8 cellular contexts compared by ENCODE assay signal in the genomic region with DNA sequence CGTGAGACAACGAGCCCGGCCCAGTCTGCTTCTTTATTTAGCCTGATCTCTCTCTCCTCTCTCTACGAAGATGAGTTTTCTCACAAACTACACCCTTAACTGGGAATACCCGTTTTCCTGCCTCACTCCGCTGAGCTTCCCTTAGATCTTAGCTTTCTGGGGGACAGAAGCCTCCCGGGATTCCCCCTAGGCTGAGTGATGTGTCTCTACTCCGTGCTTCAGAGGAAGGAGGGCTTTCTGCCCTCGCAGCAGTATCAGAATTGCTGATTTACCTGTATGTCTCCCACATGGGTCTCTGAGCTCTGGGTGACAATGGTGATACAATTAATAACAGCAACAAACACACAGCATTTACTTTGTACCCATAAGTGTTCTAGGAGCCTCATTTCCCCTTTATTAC. TPM values are rescaled to one million over a fixed set of nuclear protein-coding genes. Genes with fewer than 3 reads are reported as not detected.
A peak's percentile ranks its signal among the peaks of the same experiment; 100 is the strongest.
DNase-seq lines count a peak whose midpoint lies in the region; ATAC-seq and TF ChIP-seq lines count a peak whose summit lies in the region.

No MANE protein-coding gene starts in this region.

- H3K9me3 Mint-ChIP-seq in CD8-positive, alpha-beta T cell = no peaks in the 10 kb centered on the region
- H3K9me3 Mint-ChIP-seq in H9 = peaks cover 0 to 4% of the 10 kb centered on the region in 2 experiments; a peak in 3 of 5 replicates
- H3K9me3 Mint-ChIP-seq in activated CD4-positive, alpha-beta T cell treated with anti-CD3 and anti-CD28 coated beads, Interleukin-2, amount 10 ng/mL, durations not matched to agents 7 days and 5 days = peaks cover 3% of the 10 kb centered on the region
- H3K9me3 Mint-ChIP-seq in stimulated activated naive CD8-positive, alpha-beta T cell treated with anti-CD3 and anti-CD28 coated beads, Interleukin-15, amount 100 ng/mL, for 72 hours = peaks cover 0 to 3% of the 10 kb centered on the region in 2 donors

- peak overlapping the region; percentile 68 for H3K27ac ChIP-seq in CD8-positive, alpha-beta T cell (ENCODE audit: low read depth, low read length)
- no peak overlapping the region for H3K27ac ChIP-seq in H9 (ENCODE audit: insufficient read length, low read depth, low read length)

- H3K56ac ChIP-seq in H9 (ENCODE audit: insufficient read length, low read depth, low read length) = no peak overlapping the region

- no peaks in the 10 kb centered on the region for H3K27me3 Mint-ChIP-seq in CD8-positive, alpha-beta T cell (ENCODE audit: low read depth)
- peaks cover 3% of the 10 kb centered on the region; the same call in 1 of the 2 replicates for H3K27me3 Mint-ChIP-seq in H9 (ENCODE audit: low read depth)
- H3K27me3 Mint-ChIP-seq in activated CD4-positive, alpha-beta T cell treated with anti-CD3 and anti-CD28 coated beads, Interleukin-2, amount 10 ng/mL, durations not matched to agents 7 days and 5 days = no peaks in the 10 kb centered on the region
- H3K27me3 Mint-ChIP-seq in stimulated activated naive CD8-positive, alpha-beta T cell treated with anti-CD3 and anti-CD28 coated beads, Interleukin-15, amount 100 ng/mL, for 72 hours = no peaks in the 10 kb centered on the region

- H3K9ac ChIP-seq in H9 (ENCODE audit: extremely low read depth, insufficient read length, low read length) = no peak overlapping the region

- WGBS in H9 (ENCODE audit: extremely low coverage, insufficient read length, low lambda C conversion rate) = no CpG with 5 or more reads among the region's 9 CpGs

- H3K79me1 ChIP-seq in H9 (ENCODE audit: insufficient read depth, low read depth, low read length, poor library complexity, severe bottlenecking) = no peaks in the 10 kb centered on the region

- H4K8ac ChIP-seq in H9 (replicated peaks; ENCODE audit: insufficient read length, low read depth, low read length) = no peak overlapping the region

- no peak overlapping the region for H2BK120ac ChIP-seq in H9 (ENCODE audit: low read depth, low read length, poor library complexity, severe bottlenecking)

- peak overlapping the region; percentile 58 for H3K4me2 ChIP-seq in H9 (ENCODE audit: insufficient read depth, insufficient read length, low read length)

- no peak for DNase-seq in CD8-positive, alpha-beta T cell
- DNase-seq in H9 (no peak), AG08395 (ENCODE audit: low spot score) (no peak), NCI-H146 treated with DMSO at 0.1 percent for 48 hours (lab: John Stamatoyannopoulos, UW; ENCODE audit: unreplicated experiment) (no peak), left lobe of liver (ENCODE audit: low spot score) (no peak)
- DNase-seq in activated CD4-positive, alpha-beta T cell treated with anti-CD3 and anti-CD28 coated beads, Interleukin-2, amount 10 ng/mL, durations not matched to agents 7 days and 5 days = no peak
- peak; percentile 21 to 38 for DNase-seq in stimulated activated naive CD8-positive, alpha-beta T cell treated with anti-CD3 and anti-CD28 coated beads, Interleukin-15, amount 100 ng/mL, for 72 hours

- no peak overlapping the region for H2BK20ac ChIP-seq in H9 (ENCODE audit: low read depth, low read length, poor library complexity, severe bottlenecking)

- H3K23me2 ChIP-seq in H9 (ENCODE audit: insufficient read length, low read depth, low read length, poor library complexity, severe bottlenecking) = no peaks in the 10 kb centered on the region

- H3K79me2 ChIP-seq in H9 (ENCODE audit: insufficient read depth, low read length) = no peaks in the 10 kb centered on the region

- H4K20me1 ChIP-seq in H9 (ENCODE audit: control insufficient read depth, insufficient read depth, insufficient read length) = no peaks in the 10 kb centered on the region

- no peak overlapping the region for H4K5ac ChIP-seq in H9 (ENCODE audit: insufficient read length, low read depth, low read length)

- no peak overlapping the region for H2BK12ac ChIP-seq in H9 (ENCODE audit: insufficient read length, low read depth, low read length)

- no peak for TF ChIP-seq CTCF in CD8-positive, alpha-beta T cell (IDR thresholded peaks at IDR 0.05)
- no peak for TF ChIP-seq CTCF in H9 (conservative IDR thresholded peaks at IDR 0.05)

- H3K4me1 ChIP-seq in CD8-positive, alpha-beta T cell (ENCODE audit: insufficient read depth, low read length) = peaks cover 11% of the 10 kb centered on the region
- no peaks in the 10 kb centered on the region for H3K4me1 ChIP-seq in H9 (ENCODE audit: insufficient read depth, low read length)

- H4K91ac ChIP-seq in H9 (ENCODE audit: insufficient read length, low read depth, low read length) = no peak overlapping the region

- peaks cover 42% of the 10 kb centered on the region for H3K4me1 Mint-ChIP-seq in CD8-positive, alpha-beta T cell (ENCODE audit: low read depth)
- H3K4me1 Mint-ChIP-seq in H9 = peaks cover 11 to 14% of the 10 kb centered on the region in 2 experiments
- H3K4me1 Mint-ChIP-seq in activated CD4-positive, alpha-beta T cell treated with anti-CD3 and anti-CD28 coated beads, Interleukin-2, amount 10 ng/mL, durations not matched to agents 7 days and 5 days = peaks cover 35% of the 10 kb centered on the region
- peaks cover 56% of the 10 kb centered on the region for H3K4me1 Mint-ChIP-seq in stimulated activated naive CD8-positive, alpha-beta T cell treated with anti-CD3 and anti-CD28 coated beads, Interleukin-15, amount 100 ng/mL, for 72 hours

- CTCF ChIA-PET in CD8-positive, alpha-beta T cell (lab: Charles Lee) = interaction anchor here (0.7 to 1.6 kb wide), 2 partner anchors 141 to 261 kb away, joined by 3 to 4 read pairs; no protein-coding TSS in a partner anchor
- CTCF ChIA-PET in activated CD4-positive, alpha-beta T cell treated with anti-CD3 and anti-CD28 coated beads, Interleukin-2, amount 10 ng/mL, durations not matched to agents 7 days and 5 days (lab: Charles Lee) = interaction anchor here (0.6 to 2.0 kb wide), 5 partner anchors 11 to 142 kb away, joined by 3 to 5 read pairs (median 3); no protein-coding TSS in a partner anchor

- H3K4ac ChIP-seq in H9 (ENCODE audit: low read depth, low read length) = no peak overlapping the region

- intact Hi-C loops in CD8-positive, alpha-beta T cell (cut with DNase I, micrococcal nuclease) = loop anchor here (1.0 to 10.0 kb wide), 7 partner anchors 58 to 450 kb away; partner anchors contain the start of genes DNAJC16 (in 2 of the 2), CASP9 (in 1 of the 2), DDI2 (in 1 of the 2) and SPEN (in 1 of the 2)

- no peak overlapping the region for H2BK15ac ChIP-seq in H9 (ENCODE audit: low read depth, low read length)

- H3K4me3 Mint-ChIP-seq in CD8-positive, alpha-beta T cell = peak overlapping the region; percentile 90
- peak overlapping the region; percentile 86 to 93 for H3K4me3 Mint-ChIP-seq in H9
- H3K4me3 Mint-ChIP-seq in activated CD4-positive, alpha-beta T cell treated with anti-CD3 and anti-CD28 coated beads, Interleukin-2, amount 10 ng/mL, durations not matched to agents 7 days and 5 days = peak overlapping the region; percentile 91
- H3K4me3 Mint-ChIP-seq in stimulated activated naive CD8-positive, alpha-beta T cell treated with anti-CD3 and anti-CD28 coated beads, Interleukin-15, amount 100 ng/mL, for 72 hours = peak overlapping the region; percentile 91 to 97

- H3K18ac ChIP-seq in H9 (ENCODE audit: insufficient read length, low read depth, low read length) = no peak overlapping the region

- H3K27me3 ChIP-seq in CD8-positive, alpha-beta T cell (ENCODE audit: insufficient read depth, low read length) = no peaks in the 10 kb centered on the region
- H3K27me3 ChIP-seq in H9 (ENCODE audit: insufficient read depth, low read length) = no peaks in the 10 kb centered on the region

- H2AK5ac ChIP-seq in H9 (ENCODE audit: insufficient read length, low read length) = no peak overlapping the region

- H2BK5ac ChIP-seq in H9 (ENCODE audit: insufficient read length, low read length) = no peak overlapping the region

- POLR2A ChIA-PET in CD8-positive, alpha-beta T cell (lab: Charles Lee) = interaction anchor here (1.4 to 2.3 kb wide), 3 partner anchors 126 to 159 kb away, joined by 4 to 23 read pairs (median 13); partner anchors contain the start of gene SPEN
- POLR2A ChIA-PET in activated CD4-positive, alpha-beta T cell treated with anti-CD3 and anti-CD28 coated beads, Interleukin-2, amount 10 ng/mL, durations not matched to agents 7 days and 5 days (lab: Charles Lee) = interaction anchor here (1.6 kb wide), 1 partner anchor 11 kb away, joined by 4 read pairs; no protein-coding TSS in a partner anchor

- no peaks in the 10 kb centered on the region for H3K9me3 ChIP-seq in CD8-positive, alpha-beta T cell (ENCODE audit: low read length)
- H3K9me3 ChIP-seq in H9 (ENCODE audit: control insufficient read depth, low read depth, low read length) = no peaks in the 10 kb centered on the region

- H3K36me3 Mint-ChIP-seq in CD8-positive, alpha-beta T cell = peaks cover 36% of the 10 kb centered on the region
- peaks cover 14 to 25% (median 16%) of the 10 kb centered on the region in 3 experiments for H3K36me3 Mint-ChIP-seq in H9 (ENCODE audit: insufficient read depth in 1 of 3, low read depth in 3 of 3)
- peaks cover 30% of the 10 kb centered on the region for H3K36me3 Mint-ChIP-seq in activated CD4-positive, alpha-beta T cell treated with anti-CD3 and anti-CD28 coated beads, Interleukin-2, amount 10 ng/mL, durations not matched to agents 7 days and 5 days (ENCODE audit: low read depth)

- peaks cover 6% of the 10 kb centered on the region for H3K36me3 ChIP-seq in CD8-positive, alpha-beta T cell (ENCODE audit: insufficient read depth, low read length)

- peak overlapping the region; percentile 93 for H3K4me3 ChIP-seq in CD8-positive, alpha-beta T cell (ENCODE audit: low read depth, low read length)
- peak overlapping the region; percentile 49 for H3K4me3 ChIP-seq in iPS-11a (ENCODE audit: low read depth, low read length)

- no peak overlapping the region for H3K14ac ChIP-seq in H9 (ENCODE audit: insufficient read depth, low read length)

- H2AFZ ChIP-seq in H9 (ENCODE audit: low read length) = no peak overlapping the region

- no peak overlapping the region for H3T11ph ChIP-seq in H9 (ENCODE audit: low read length)

- H3K27ac Mint-ChIP-seq in CD8-positive, alpha-beta T cell = peak overlapping the region; percentile 84
- H3K27ac Mint-ChIP-seq in H9 = peak overlapping the region in 1 of 3 experiments; percentile 40; a peak in 1 of 7 replicates
- peak overlapping the region; percentile 54 for H3K27ac Mint-ChIP-seq in activated CD4-positive, alpha-beta T cell treated with anti-CD3 and anti-CD28 coated beads, Interleukin-2, amount 10 ng/mL, durations not matched to agents 7 days and 5 days
- H3K27ac Mint-ChIP-seq in stimulated activated naive CD8-positive, alpha-beta T cell treated with anti-CD3 and anti-CD28 coated beads, Interleukin-15, amount 100 ng/mL, for 72 hours = peak overlapping the region; percentile 86 to 87

- no peak overlapping the region for H3K23ac ChIP-seq in H9 (ENCODE audit: insufficient read length, low read depth, low read length)

- no peak for ATAC-seq in CD8-positive, alpha-beta T cell
- peak; percentile 45 for ATAC-seq in stimulated activated naive CD8-positive, alpha-beta T cell treated with anti-CD3 and anti-CD28 coated beads, Interleukin-15, amount 100 ng/mL, for 72 hours
- ATAC-seq in left lobe of liver = no peak

RNA-seq across cellular contexts. Expression of gene ZBTB17, which starts 1.0 kb away (rescaled TPM):
- total RNA-seq in CD8-positive, alpha-beta T cell = 100 to 1,000 TPM; 106 to 115 TPM
- total RNA-seq in H9 (2021) (16.5 and 16.7 TPM in 2 replicates), left lobe of liver (14.3 TPM)
- 10 to 100 TPM; 34.8 to 38.8 TPM for total RNA-seq in activated CD4-positive, alpha-beta T cell treated with anti-CD3 and anti-CD28 coated beads, Interleukin-2, amount 10 ng/mL, durations not matched to agents 7 days and 5 days

RNA-seq across cellular contexts. Expression of gene SRARP, which starts 29.2 kb away (rescaled TPM):
- not detected for total RNA-seq in CD8-positive, alpha-beta T cell
- total RNA-seq in H9 (2021) (not detected in 2 replicates), left lobe of liver (not detected)
- total RNA-seq in activated CD4-positive, alpha-beta T cell treated with anti-CD3 and anti-CD28 coated beads, Interleukin-2, amount 10 ng/mL, durations not matched to agents 7 days and 5 days = not detected

RNA-seq across cellular contexts. Expression of gene HSPB7, which starts 43.0 kb away (rescaled TPM):
- total RNA-seq in CD8-positive, alpha-beta T cell = not detected
- not detected in 2 replicates for total RNA-seq in H9 (2021)
- total RNA-seq in activated CD4-positive, alpha-beta T cell treated with anti-CD3 and anti-CD28 coated beads, Interleukin-2, amount 10 ng/mL, durations not matched to agents 7 days and 5 days = not detected
- total RNA-seq in left lobe of liver = 1.2 TPM

RNA-seq across cellular contexts. Expression of gene CLCNKA, which starts 47.0 kb away (rescaled TPM):
- not detected for total RNA-seq in CD8-positive, alpha-beta T cell
- total RNA-seq in H9 (2021) (0.37 and 0.98 TPM in 2 replicates), left lobe of liver (0.08 TPM)
- total RNA-seq in activated CD4-positive, alpha-beta T cell treated with anti-CD3 and anti-CD28 coated beads, Interleukin-2, amount 10 ng/mL, durations not matched to agents 7 days and 5 days = not detected

Comparison
In these comparisons a context has a peak if more than half of its experiments do, and no peak if none do; other contexts are left out.
1. DNase-seq: peak in stimulated activated naive CD8-positive, alpha-beta T cell treated with anti-CD3 and anti-CD28 coated beads, Interleukin-15, amount 100 ng/mL, for 72 hours (2 of 2); none in CD8-positive, alpha-beta T cell (0 of 7), H9 (single experiment), activated CD4-positive, alpha-beta T cell treated with anti-CD3 and anti-CD28 coated beads, Interleukin-2, amount 10 ng/mL, durations not matched to agents 7 days and 5 days (single experiment), AG08395 (single experiment), NCI-H146 treated with DMSO at 0.1 percent for 48 hours (single experiment) and left lobe of liver (single experiment).
2. Peak in every context shown above with its lines, with median percentiles within 50 percentile points of each other: H3K4me3 Mint-ChIP-seq.